Comparison of ENCODE assay signal across 8 cellular contexts in the genomic region with DNA sequence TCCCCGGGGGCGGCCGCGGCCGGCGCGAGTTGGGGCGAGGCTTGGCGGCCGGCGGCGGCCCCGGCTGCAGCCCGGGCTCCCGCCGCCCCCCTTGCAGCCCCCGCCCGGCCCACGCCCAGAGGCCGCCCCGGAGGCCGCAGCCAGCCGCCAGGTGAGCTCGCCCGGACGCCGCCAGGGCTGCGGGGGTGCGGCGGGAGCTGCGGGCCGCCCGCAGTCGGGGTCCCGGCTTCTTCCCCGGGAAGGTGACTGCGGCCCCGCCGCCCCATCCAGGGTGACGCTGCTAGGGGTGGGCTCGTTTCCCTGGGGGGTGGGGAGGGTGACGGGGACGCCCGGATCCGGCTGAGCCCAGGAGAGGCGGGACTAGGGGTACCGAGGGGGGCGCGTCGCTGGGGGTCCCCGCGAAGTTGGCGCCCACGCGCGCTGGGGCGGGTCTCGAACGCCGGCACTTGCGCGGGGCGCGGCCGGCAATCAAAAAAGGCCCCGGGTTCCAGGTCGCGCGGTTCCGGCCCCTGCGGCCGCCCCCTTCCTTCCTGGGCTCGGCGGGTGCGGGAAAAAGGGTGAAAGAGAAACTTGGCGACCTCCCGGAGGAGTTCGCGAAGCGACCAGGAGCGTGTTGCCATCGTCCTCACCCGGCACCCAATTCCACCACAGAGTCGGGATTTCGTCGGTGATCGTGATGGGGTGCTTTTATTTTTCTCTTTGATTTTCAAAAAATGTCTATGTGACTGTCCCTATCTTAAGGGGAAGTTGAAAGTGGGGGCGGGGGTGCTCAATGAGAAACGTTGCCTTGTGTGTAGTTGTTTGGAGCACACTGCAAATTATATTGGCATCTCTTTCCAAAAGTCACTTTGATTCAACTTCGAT. TPM values are rescaled to one million over a fixed set of nuclear protein-coding genes. Genes with fewer than 3 reads are reported as not detected.
DNase-seq lines count a peak whose midpoint lies in the region; ATAC-seq and TF ChIP-seq lines count a peak whose summit lies in the region.

No MANE protein-coding gene starts in this region.

- peak overlapping the region; percentile 95 to 96 (median 96) for H3K27ac Mint-ChIP-seq in CD4-positive, CD25-positive, alpha-beta regulatory T cell

- H3K36me3 Mint-ChIP-seq in CD4-positive, CD25-positive, alpha-beta regulatory T cell, result peaks cover 9% of the 10 kb centered on the region

- H3K27ac ChIP-seq in CD4-positive, CD25-positive, alpha-beta regulatory T cell (ENCODE audit: insufficient read depth, low read length, poor library complexity, severe bottlenecking), result peak overlapping the region; percentile 63
- H3K27ac ChIP-seq in VCaP (peak overlapping the region; percentile 99), caudate nucleus (ENCODE audit: low read depth, low read length) (peak overlapping the region; percentile 73)

- H3K4me3 ChIP-seq in CD4-positive, CD25-positive, alpha-beta regulatory T cell (ENCODE audit: low read depth, low read length), result peak overlapping the region; percentile 73

- no peaks in the 10 kb centered on the region for H3K9me3 Mint-ChIP-seq in CD4-positive, CD25-positive, alpha-beta regulatory T cell

- H3K4me1 Mint-ChIP-seq in CD4-positive, CD25-positive, alpha-beta regulatory T cell, result peaks cover 41 to 76% (median 65%) of the 10 kb centered on the region in 4 donors

- ATAC-seq in CD4-positive, CD25-positive, alpha-beta regulatory T cell (ENCODE audit: low read depth in 2 of 2), result peak; percentile 38 to 41
- ATAC-seq in GM19397 (IDR thresholded peaks at IDR 0.05; ENCODE audit: unreplicated experiment), result peak; percentile 52
- peak; percentile 45 for ATAC-seq in HG03520 (IDR thresholded peaks at IDR 0.05; ENCODE audit: unreplicated experiment)

- peaks cover 26% of the 10 kb centered on the region for H3K4me1 ChIP-seq in CD4-positive, CD25-positive, alpha-beta regulatory T cell (ENCODE audit: control insufficient read depth, insufficient read depth, low read length, poor library complexity, severe bottlenecking)

- no peaks in the 10 kb centered on the region for H3K9me3 ChIP-seq in CD4-positive, CD25-positive, alpha-beta regulatory T cell (ENCODE audit: control insufficient read depth in 2 of 2, low read length in 2 of 2)

- no peaks in the 10 kb centered on the region for H3K27me3 ChIP-seq in CD4-positive, CD25-positive, alpha-beta regulatory T cell (ENCODE audit: control insufficient read depth, insufficient read depth, low read length)

- H3K27me3 Mint-ChIP-seq in CD4-positive, CD25-positive, alpha-beta regulatory T cell, result no peaks in the 10 kb centered on the region

- DNase-seq in CD4-positive, CD25-positive, alpha-beta regulatory T cell, result peak; percentile 35 to 58 (median 42)
- DNase-seq in caudate nucleus (lab: John Stamatoyannopoulos, UW) (peak in 34 of 61 donors; percentile 1 to 64 (median 28)), left kidney (ENCODE audit: low read depth, low spot score) (peak; percentile 75), cerebellar cortex (ENCODE audit: low spot score) (no peak)
- DNase-seq in stimulated activated CD4-positive, alpha-beta T cell treated with anti-CD3 and anti-CD28 coated beads, Interleukin-2, amount 100 ng/mL, for 24 hours, result peak; percentile 50 to 59

- no peaks in the 10 kb centered on the region for H3K36me3 ChIP-seq in CD4-positive, CD25-positive, alpha-beta regulatory T cell (ENCODE audit: control insufficient read depth, insufficient read depth, low read length)

- peak overlapping the region; percentile 94 to 98 (median 96) for H3K4me3 Mint-ChIP-seq in CD4-positive, CD25-positive, alpha-beta regulatory T cell

- TF ChIP-seq CTCF in VCaP (conservative IDR thresholded peaks at IDR 0.05), result no peak

RNA-seq across cellular contexts. Expression of a gene that starts 0.6 kb away (rescaled TPM):
- 249 TPM for total RNA-seq in CD4-positive, CD25-positive, alpha-beta regulatory T cell
- polyA plus RNA-seq in CD4-positive, CD25-positive, alpha-beta regulatory T cell, result 10 to 100 TPM; 20.0 to 28.7 (median 23.4) TPM

RNA-seq across cellular contexts. Expression of a gene that starts 0.6 kb away (rescaled TPM):
- 37.3 TPM for total RNA-seq in CD4-positive, CD25-positive, alpha-beta regulatory T cell
- polyA plus RNA-seq in CD4-positive, CD25-positive, alpha-beta regulatory T cell, result 10 to 100 TPM; 73.8 to 96.7 (median 85.4) TPM

RNA-seq across cellular contexts. Expression of a gene that starts 45.1 kb away (rescaled TPM):
- total RNA-seq in CD4-positive, CD25-positive, alpha-beta regulatory T cell, result not detected
- polyA plus RNA-seq in CD4-positive, CD25-positive, alpha-beta regulatory T cell, result not detected

RNA-seq across cellular contexts. Expression of a gene that starts 47.9 kb away (rescaled TPM):
- total RNA-seq in CD4-positive, CD25-positive, alpha-beta regulatory T cell, result 4.7 TPM
- polyA plus RNA-seq in CD4-positive, CD25-positive, alpha-beta regulatory T cell, result not detected
